In genomic region chr13:111626371-111627305, GRCh38 we compare ENCODE assay signal across 29 cellular contexts.
DNase-seq lines count a peak whose midpoint lies in the region; ATAC-seq and TF ChIP-seq lines count a peak whose summit lies in the region.
"Had no signal": no experiment of that assay in that cellular context is flagged by ENCODE, and none has a peak within 500 bp of the region (broad histone marks: within the 10 kb centered on the region; RNA-seq: fewer than 3 reads in every experiment).

No MANE protein-coding gene starts in this region.

- H3K79me1 ChIP-seq in neuronal stem cell (ENCODE audit: low read depth, low read length), result no peaks in the 10 kb centered on the region

- no peak overlapping the region for H2BK15ac ChIP-seq in neuronal stem cell (ENCODE audit: low read length)

- H2AK5ac ChIP-seq in neuronal stem cell (ENCODE audit: low read depth, low read length), result no peak overlapping the region

- no peak overlapping the region for H2AFZ ChIP-seq in neuronal stem cell (ENCODE audit: low read length)
- H2AFZ ChIP-seq: GM23248 had no signal

- DNase-seq in NCI-H1092 treated with DMSO at 0.1 percent for 48 hours (lab: John Stamatoyannopoulos, UW) (peak; percentile 99), left cardiac atrium (peak; percentile 36), neuronal stem cell (ENCODE audit: low spot score) (no peak), left colon (no peak), KG1 (lab: John Stamatoyannopoulos, UW) (no peak)
- DNase-seq: activated CD4-positive, alpha-beta T cell treated with anti-CD3 and anti-CD28 coated beads, Interleukin-2, amount 10 ng/mL, durations not matched to agents 24 days and 14 days; activated naive CD4-positive, alpha-beta T cell treated with anti-CD3 and anti-CD28 coated beads, Interleukin-2, amount 10 ng/mL, durations not matched to agents 7 days and 5 days; activated T-cell treated with anti-CD3 and anti-CD28 coated beads, Interleukin-2, amount 50 U/mL, for 72 hours; cortex of kidney; endodermal cell; GM23248; KBM-7; kidney; mesendoderm; MV-4-11; naive B cell; NCI-H1694; retina; SK-N-SH; stimulated activated CD4-positive, alpha-beta T cell treated with anti-CD3 and anti-CD28 coated beads, Interleukin-4, amount 100 ng/mL, for 1 hour; stimulated activated naive CD4-positive, alpha-beta T cell treated with Interleukin-2 at 50 U/mL for 16 hours; T-helper 2 cell; testis; uterus had no signal

- no peak overlapping the region for H4K91ac ChIP-seq in neuronal stem cell (ENCODE audit: low read depth, low read length, poor library complexity)

- no peak overlapping the region for H2BK120ac ChIP-seq in neuronal stem cell (ENCODE audit: low read depth, low read length)

- peaks cover 5 to 12% of the 10 kb centered on the region in 2 donors for H3K4me1 ChIP-seq in neuronal stem cell (ENCODE audit: control insufficient read depth in 2 of 2, insufficient read depth in 1 of 2, low read depth in 1 of 2, low read length in 2 of 2)
- H3K4me1 ChIP-seq: gastroesophageal sphincter, testis, uterus had no signal

- H3K4me2 ChIP-seq in neuronal stem cell (ENCODE audit: insufficient read depth, low read length, poor library complexity, severe bottlenecking), result no peak overlapping the region
- H3K4me2 ChIP-seq: SK-N-SH had no signal

- no peak overlapping the region for H3K23ac ChIP-seq in neuronal stem cell (ENCODE audit: low read depth, low read length, poor library complexity)

- H2BK5ac ChIP-seq in neuronal stem cell (ENCODE audit: low read length), result no peak overlapping the region

- H3K4ac ChIP-seq in neuronal stem cell (ENCODE audit: low read length), result no peak overlapping the region

- no peak overlapping the region for H4K8ac ChIP-seq in neuronal stem cell (ENCODE audit: low read depth, low read length)

- no peak for TF ChIP-seq CTCF in C4-2B (conservative IDR thresholded peaks at IDR 0.05)

- WGBS in neuronal stem cell (ENCODE audit: extremely low coverage in 2 of 2, insufficient read length in 2 of 2, insufficient replicate concordance in 1 of 2), 2 donors, result no CpG with 5 or more reads among the region's 18 CpGs

- ATAC-seq in left cardiac atrium, result peak; percentile 91 to 93
- no peak for ATAC-seq in left colon
- ATAC-seq in HG03439 (IDR thresholded peaks at IDR 0.05; ENCODE audit: unreplicated experiment), result no peak
- no peak for ATAC-seq in GM21825 (IDR thresholded peaks at IDR 0.05; ENCODE audit: unreplicated experiment)
- ATAC-seq: activated T-cell treated with anti-CD3 and anti-CD28 coated beads, Interleukin-2, amount 50 U/mL, for 72 hours; gastroesophageal sphincter had no signal

- H3K4me3 ChIP-seq in neuronal stem cell (ENCODE audit: low read length in 2 of 2), result no peak overlapping the region
- H3K4me3 ChIP-seq: gastroesophageal sphincter, GM23248, testis, uterus had no signal

- H3K18ac ChIP-seq in neuronal stem cell (ENCODE audit: low read length), result peak overlapping the region; percentile 20

- H3K14ac ChIP-seq in neuronal stem cell (ENCODE audit: low read length), result no peak overlapping the region

- H3K27ac ChIP-seq in C4-2B, result peak overlapping the region; percentile 32
- H3K27ac ChIP-seq in neuronal stem cell (replicated peaks; ENCODE audit: low read length), result no peak overlapping the region
- H3K27ac ChIP-seq: gastroesophageal sphincter, GM23248, RWPE1, testis, uterus had no signal

- H3K27me3 ChIP-seq in neuronal stem cell (ENCODE audit: control insufficient read depth in 3 of 3, insufficient read depth in 3 of 3, low read depth in 1 of 3, low read length in 3 of 3), result no peaks in the 10 kb centered on the region
- H3K27me3 ChIP-seq: testis, uterus had no signal

- H3K9ac ChIP-seq in neuronal stem cell (ENCODE audit: low read depth, low read length, poor library complexity), result no peak overlapping the region
- H3K9ac ChIP-seq: GM23248, SK-N-SH had no signal

- intact Hi-C loops in left cardiac atrium (cut with DNase I) (no loop called here), left colon (cut with DNase I, micrococcal nuclease) (no loop called here)

- no peaks in the 10 kb centered on the region for H3K36me3 ChIP-seq in neuronal stem cell (replicated peaks in 1 of 2; ENCODE audit: control insufficient read depth in 2 of 2, insufficient read depth in 2 of 2, low read length in 2 of 2)
- H3K36me3 ChIP-seq: gastroesophageal sphincter, uterus had no signal

- no peaks in the 10 kb centered on the region for H3K9me3 ChIP-seq in neuronal stem cell (replicated peaks in 1 of 2; ENCODE audit: control insufficient read depth in 2 of 2, insufficient read depth in 1 of 2, low read depth in 1 of 2, low read length in 2 of 2)
- H3K9me3 ChIP-seq: gastroesophageal sphincter, SK-N-SH, testis, uterus had no signal

- no peak overlapping the region for H2BK12ac ChIP-seq in neuronal stem cell (ENCODE audit: low read length)

Comparison
In these comparisons a context has a peak if more than half of its experiments do, and no peak if none do; other contexts are left out.
1. DNase-seq: peak in NCI-H1092 treated with DMSO at 0.1 percent for 48 hours (single experiment) and left cardiac atrium (single experiment); none in neuronal stem cell (single experiment), left colon (0 of 2) and KG1 (single experiment).
2. ATAC-seq: peak in left cardiac atrium (2 of 2); none in left colon (single experiment), HG03439 (single experiment) and GM21825 (single experiment).